38 cellular contexts compared by ENCODE assay signal in genomic region chr4:71784569-71785197, GRCh38. TPM values are rescaled to one million over a fixed set of nuclear protein-coding genes. Genes with fewer than 3 reads are reported as not detected.
"Had no signal": no experiment of that assay in that cellular context is flagged by ENCODE, and none has a peak within 500 bp of the region (broad histone marks: within the 10 kb centered on the region; RNA-seq: fewer than 3 reads in every experiment).

No MANE protein-coding gene starts in this region.

- H3K4me3 ChIP-seq: cardiac muscle cell, K562 had no signal

- ATAC-seq: activated T-cell treated with anti-CD3 and anti-CD28 coated beads, Interleukin-2, amount 50 U/mL, for 72 hours; activated T-helper 17 cell treated with anti-CD3 and anti-CD28 coated beads, Interleukin-2, amount 50 U/mL, for 72 hours; K562; PC-3; Right ventricle myocardium inferior had no signal

- H3K9me3 ChIP-seq: Peyer's patch had no signal

- H3K27me3 ChIP-seq: cardiac muscle cell, Peyer's patch had no signal

- H3K4me1 ChIP-seq: Peyer's patch had no signal

- H3K36me3 ChIP-seq: cardiac muscle cell, Peyer's patch had no signal

- H3K27ac ChIP-seq: cardiac muscle cell, Peyer's patch, RWPE1, VCaP had no signal

- DNase-seq: activated CD4-positive, alpha-beta memory T cell treated with anti-CD3 and anti-CD28 coated beads, Interleukin-2, amount 10 ng/mL, durations not matched to agents 7 days and 5 days; activated CD4-positive, alpha-beta T cell treated with anti-CD3 and anti-CD28 coated beads for 1 hour; activated CD4-positive, alpha-beta T cell treated with anti-CD3 and anti-CD28 coated beads for 48 hours; activated CD4-positive, CD25-positive, alpha-beta regulatory T cell; activated effector memory CD4-positive, alpha-beta T cell treated with anti-CD3 and anti-CD28 coated beads, Interleukin-2, amount 50 U/mL, for 16 hours; activated naive CD4-positive, alpha-beta T cell; activated naive CD4-positive, alpha-beta T cell treated with anti-CD3 and anti-CD28 coated beads, Interleukin-2, amount 50 U/mL, for 16 hours; activated naive CD8-positive, alpha-beta T cell treated with anti-CD3 and anti-CD28 coated beads for 36 hours; activated T-cell treated with anti-CD3 and anti-CD28 coated beads, Interleukin-2, amount 50 U/mL, for 1 hour; activated T-cell treated with anti-CD3 and anti-CD28 coated beads, Interleukin-2, amount 50 U/mL, for 72 hours; amniotic stem cell; aorta; NCI-H1105 treated with DMSO at 0.1 percent for 48 hours; NCI-H1436; NCI-H1694; NCI-H1930; NCI-H2081 treated with DMSO at 0.1 percent for 48 hours; NCI-H2171; NCI-H510A; NCI-H526; NCI-H748 treated with DMSO at 0.1 percent for 48 hours; NK-92 treated with Interleukin-12 subunit alpha and Interleukin-12 subunit beta, amount 100 ng/mL, for 24 hours; PC-3; Peyer's patch; SIG-M5; SW 1271; T-helper 1 cell; T-helper 2 cell; T-helper 9 cell had no signal

RNA-seq across cellular contexts. Expression of gene GC, which starts 0.8 kb away (rescaled TPM):
- total RNA-seq: activated CD4-positive, alpha-beta memory T cell treated with anti-CD3 and anti-CD28 coated beads, Interleukin-2, amount 10 ng/mL, durations not matched to agents 7 days and 5 days; activated CD8-positive, alpha-beta memory T cell treated with anti-CD3 and anti-CD28 coated beads for 36 hours; activated naive CD8-positive, alpha-beta T cell treated with anti-CD3 and anti-CD28 coated beads for 36 hours; activated T-cell treated with anti-CD3 and anti-CD28 coated beads, Interleukin-2, amount 50 U/mL, for 72 hours; activated T-helper 17 cell treated with anti-CD3 and anti-CD28 coated beads, Interleukin-2, amount 50 U/mL, for 72 hours; aorta; MCF 10A; PC-3; Peyer's patch; Right ventricle myocardium inferior; SK-MEL-5 had no signal
- polyA plus RNA-seq: K562 had no signal
